Comparison of ENCODE assay signal across 8 cellular contexts in genomic region chr7:37786741-37787569, GRCh38.
DNase-seq lines count a peak whose midpoint lies in the region; ATAC-seq and TF ChIP-seq lines count a peak whose summit lies in the region.

No MANE protein-coding gene starts in this region.

- no peaks in the 10 kb centered on the region for H3K27me3 ChIP-seq in OCI-LY1 (ENCODE audit: insufficient read depth, low read length)

- 0 out of 2 replicates have a peak, but pooled peaks cover 7% of the 10 kb centered on the region for H3F3A ChIP-seq in OCI-LY1 (ENCODE audit: insufficient read depth, low read length)

- H3K4me3 ChIP-seq in OCI-LY1 (ENCODE audit: low read depth, low read length, poor library complexity, severe bottlenecking): no peak overlapping the region

- H3K4me1 ChIP-seq in OCI-LY1 (ENCODE audit: insufficient read depth, low read length, severe bottlenecking): peaks cover 13% of the 10 kb centered on the region

- H3K79me2 ChIP-seq in OCI-LY1 (ENCODE audit: insufficient read depth, low read length): no peaks in the 10 kb centered on the region

- no peaks in the 10 kb centered on the region for H4K20me1 ChIP-seq in OCI-LY1 (ENCODE audit: insufficient read depth, low read length)

- H3K9ac ChIP-seq in OCI-LY1 (ENCODE audit: low read length): no peak overlapping the region

- no peak for TF ChIP-seq CTCF in OCI-LY1 (IDR thresholded peaks at IDR 0.05; ENCODE audit: low read length)

- intact Hi-C loops in Right ventricle myocardium inferior (cut with DNase I): no loop called here
- intact Hi-C loops in cardiac septum (cut with DNase I): no loop called here

- no peaks in the 10 kb centered on the region for H3K9me2 ChIP-seq in OCI-LY1 (ENCODE audit: low read depth, low read length)

- ATAC-seq in Right ventricle myocardium inferior (peak; percentile 50), HG02943 (IDR thresholded peaks at IDR 0.05; ENCODE audit: low read depth, unreplicated experiment) (peak; percentile 90)
- peak; percentile 44 for ATAC-seq in stimulated activated naive CD8-positive, alpha-beta T cell treated with anti-CD3 and anti-CD28 coated beads, Interleukin-15, Interleukin-2, amounts not matched to agents 100 U/mL and 50 U/mL, for 24 hours

- 0 out of 2 replicates have a peak overlapping the region, but pooled peaks have one; percentile 16 for H3K4me2 ChIP-seq in OCI-LY1 (ENCODE audit: low read length)

- H3K9me3 ChIP-seq in OCI-LY1 (ENCODE audit: low read length): no peaks in the 10 kb centered on the region

- no peak overlapping the region; the same call in 1 of the 2 replicates for H2AFZ ChIP-seq in OCI-LY1 (ENCODE audit: low read length)

- DNase-seq in Right ventricle myocardium inferior (ENCODE audit: missing footprints) (no peak), cardiac septum (ENCODE audit: low spot score) (no peak), NCI-H82 (lab: John Stamatoyannopoulos, UW) (no peak)
- no peak for DNase-seq in stimulated activated naive CD8-positive, alpha-beta T cell treated with anti-CD3 and anti-CD28 coated beads, Interleukin-15, Interleukin-2, amounts not matched to agents 100 U/mL and 50 U/mL, for 24 hours
- DNase-seq in stimulated activated CD8-positive, alpha-beta memory T cell treated with anti-CD3 and anti-CD28 coated beads, Interleukin-4, amount 100 ng/mL, for 48 hours: no peak
- no peak for DNase-seq in stimulated activated CD4-positive, alpha-beta T cell treated with anti-CD3 and anti-CD28 coated beads, Interleukin-4, amount 100 ng/mL, for 24 hours

- H3K27ac ChIP-seq in OCI-LY1 (ENCODE audit: low read depth, low read length, poor library complexity, severe bottlenecking): peak overlapping the region; percentile 33

- H3K36me3 ChIP-seq in OCI-LY1 (ENCODE audit: insufficient read depth, low read length): no peaks in the 10 kb centered on the region
